Comparison of ENCODE assay signal across 8 cellular contexts in genomic region chr15:28984421-28985375, GRCh38.
DNase-seq lines count a peak whose midpoint lies in the region; ATAC-seq, FAIRE-seq and TF ChIP-seq lines count a peak whose summit lies in the region.

No MANE protein-coding gene starts in this region.

- TF ChIP-seq CTCF in hepatocyte (IDR thresholded peaks at IDR 0.05; ENCODE audit: poor library complexity) = no peak

- no peak overlapping the region for H2AFZ ChIP-seq in hepatocyte

- no peak overlapping the region for H3K4me2 ChIP-seq in hepatocyte

- peak; percentile 25 for ATAC-seq in stimulated activated memory B cell treated with anti-CD40 and anti-IgM and Interleukin-4, amounts not matched to agents 10 μg/mL and 1 μg/mL and 100 μg/mL, for 72 hours
- ATAC-seq in GM19035 (IDR thresholded peaks at IDR 0.05; ENCODE audit: unreplicated experiment) = no peak

- H3K27me3 Mint-ChIP-seq in stimulated activated memory B cell treated with anti-CD40 and anti-IgM and Interleukin-4, amounts not matched to agents 10 μg/mL and 1 μg/mL and 100 μg/mL, for 72 hours = peaks cover 21% of the 10 kb centered on the region

- H4K20me1 ChIP-seq in hepatocyte (ENCODE audit: insufficient read depth, poor library complexity, severe bottlenecking) = no peaks in the 10 kb centered on the region

- peaks cover 3% of the 10 kb centered on the region for H3K4me1 ChIP-seq in hepatocyte (ENCODE audit: insufficient read depth)
- H3K4me1 ChIP-seq in small intestine (ENCODE audit: control insufficient read depth in 2 of 2, insufficient read depth in 1 of 2, low read depth in 1 of 2, low read length in 1 of 2) = no peaks in the 10 kb centered on the region

- DNase-seq in NCI-H2196 (lab: John Stamatoyannopoulos, UW; ENCODE audit: unreplicated experiment) (peak; percentile 40), NCI-H2196 treated with DMSO at 0.1 percent for 48 hours (lab: John Stamatoyannopoulos, UW; ENCODE audit: unreplicated experiment) (no peak), hepatocyte (ENCODE audit: low spot score) (peak; percentile 48), small intestine (no peak), NCI-H128 (lab: John Stamatoyannopoulos, UW; ENCODE audit: unreplicated experiment) (no peak)
- DNase-seq in activated CD4-positive, alpha-beta T cell treated with anti-CD3 and anti-CD28 coated beads, Interleukin-2, amount 50 U/mL, for 4 hours = peak; percentile 13 to 16

- no peaks in the 10 kb centered on the region for H3K27me3 ChIP-seq in hepatocyte
- no peaks in the 10 kb centered on the region for H3K27me3 ChIP-seq in small intestine (ENCODE audit: control insufficient read depth in 2 of 2, insufficient read depth in 2 of 2, low read length in 2 of 2)

- H3K27ac ChIP-seq in hepatocyte (no peak overlapping the region), small intestine (ENCODE audit: low read depth in 1 of 2, low read length in 1 of 2) (no peak overlapping the region)

- no peak overlapping the region for H3K27ac Mint-ChIP-seq in stimulated activated memory B cell treated with anti-CD40 and anti-IgM and Interleukin-4, amounts not matched to agents 10 μg/mL and 1 μg/mL and 100 μg/mL, for 72 hours

- no peak for FAIRE-seq in small intestine (lab: Jason Lieb, UNC)

- H3K4me3 ChIP-seq in hepatocyte (no peak overlapping the region), small intestine (ENCODE audit: low read depth in 1 of 2, low read length in 2 of 2) (no peak overlapping the region)

- WGBS in hepatocyte (ENCODE audit: low lambda C conversion rate, missing lambda C conversion rate) = 62% methylated on average over 9 of the region's 10 CpGs
- 59 to 72% (median 71%) methylated on average over 10 of the region's 10 CpGs for WGBS in small intestine, 3 donors

- no peaks in the 10 kb centered on the region for H3K9me2 ChIP-seq in hepatocyte (replicated peaks; ENCODE audit: insufficient read depth)

- H3K4me1 Mint-ChIP-seq in stimulated activated memory B cell treated with anti-CD40 and anti-IgM and Interleukin-4, amounts not matched to agents 10 μg/mL and 1 μg/mL and 100 μg/mL, for 72 hours = no peaks in the 10 kb centered on the region

- H3K9me3 ChIP-seq in hepatocyte (ENCODE audit: low read depth) (no peaks in the 10 kb centered on the region), small intestine (ENCODE audit: control insufficient read depth, low read depth) (no peaks in the 10 kb centered on the region)

- peaks cover 4% of the 10 kb centered on the region for H3K9me3 Mint-ChIP-seq in stimulated activated memory B cell treated with anti-CD40 and anti-IgM and Interleukin-4, amounts not matched to agents 10 μg/mL and 1 μg/mL and 100 μg/mL, for 72 hours

- no peaks in the 10 kb centered on the region for H3K79me2 ChIP-seq in hepatocyte

- H3K4me3 Mint-ChIP-seq in stimulated activated memory B cell treated with anti-CD40 and anti-IgM and Interleukin-4, amounts not matched to agents 10 μg/mL and 1 μg/mL and 100 μg/mL, for 72 hours = no peak overlapping the region

- H3K36me3 Mint-ChIP-seq in stimulated activated memory B cell treated with anti-CD40 and anti-IgM and Interleukin-4, amounts not matched to agents 10 μg/mL and 1 μg/mL and 100 μg/mL, for 72 hours = no peaks in the 10 kb centered on the region

- H3K36me3 ChIP-seq in hepatocyte (replicated peaks; ENCODE audit: insufficient read depth, low read depth) = no peaks in the 10 kb centered on the region
- H3K36me3 ChIP-seq in small intestine (ENCODE audit: control insufficient read depth in 2 of 2, insufficient read depth in 2 of 2, low read length in 2 of 2) = no peaks in the 10 kb centered on the region

Comparison
In these comparisons a context has a peak if more than half of its experiments do, and no peak if none do; other contexts are left out.
1. DNase-seq: peak in NCI-H2196 (single experiment), activated CD4-positive, alpha-beta T cell treated with anti-CD3 and anti-CD28 coated beads, Interleukin-2, amount 50 U/mL, for 4 hours (2 of 2) and hepatocyte (single experiment); none in NCI-H2196 treated with DMSO at 0.1 percent for 48 hours (single experiment), small intestine (single experiment) and NCI-H128 (single experiment).